ENCODE assay signal across 13 cellular contexts in the genomic region with DNA sequence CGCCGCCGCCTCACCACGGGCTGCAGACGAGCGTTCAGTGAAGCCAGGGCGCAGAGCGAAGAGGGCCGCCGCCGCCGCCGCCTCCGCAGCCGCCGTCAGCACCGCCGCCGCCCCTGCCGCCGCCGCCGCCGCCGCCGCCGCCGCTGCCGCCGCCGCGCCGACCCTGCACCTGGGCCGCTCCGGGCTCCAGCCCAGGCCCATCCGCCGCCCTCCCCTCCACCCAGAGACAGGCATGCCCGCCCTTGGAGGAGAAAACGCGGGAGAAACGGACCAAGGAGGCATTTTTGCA. TPM values are rescaled to one million over a fixed set of nuclear protein-coding genes. Genes with fewer than 3 reads are reported as not detected.
DNase-seq lines count a peak whose midpoint lies in the region; ATAC-seq lines count a peak whose summit lies in the region.
"Had no signal": no experiment of that assay in that cellular context is flagged by ENCODE, and none has a peak within 500 bp of the region (broad histone marks: within the 10 kb centered on the region; RNA-seq: fewer than 3 reads in every experiment).

No MANE protein-coding gene starts in this region.

- peaks cover 19% of the 10 kb centered on the region for H3K4me1 Mint-ChIP-seq in memory B cell

- H3K27ac ChIP-seq in BLaER1 (no peak overlapping the region), angular gyrus (ENCODE audit: low read depth, low read length) (peak overlapping the region; percentile 81)

- H3K4me2 ChIP-seq in BLaER1: peak overlapping the region; percentile 29

- H3K9me3 Mint-ChIP-seq in memory B cell: peaks cover 6% of the 10 kb centered on the region

- intact Hi-C loops in Right ventricle myocardium inferior (cut with DNase I): no loop called here

- ATAC-seq in GM18511 (IDR thresholded peaks at IDR 0.05; ENCODE audit: unreplicated experiment) (peak; percentile 43), memory B cell (ENCODE audit: low read depth) (no peak), Right ventricle myocardium inferior (no peak)

- peak overlapping the region; percentile 55 for H3K4me3 Mint-ChIP-seq in memory B cell

- peaks cover 100% of the 10 kb centered on the region for H3K27me3 ChIP-seq in BLaER1

- peaks cover 40% of the 10 kb centered on the region for H3K27me3 Mint-ChIP-seq in memory B cell

- H3K9me3 ChIP-seq in BLaER1: peaks cover 10% of the 10 kb centered on the region; the same call in 1 of the 2 replicates

- H4K20me1 ChIP-seq in BLaER1: peaks cover 93% of the 10 kb centered on the region

- H3K9ac ChIP-seq in BLaER1: no peak overlapping the region

- peaks cover 8% of the 10 kb centered on the region for H3K36me3 Mint-ChIP-seq in memory B cell

- peaks cover 20% of the 10 kb centered on the region; the same call in 1 of the 2 replicates for H3K4me1 ChIP-seq in BLaER1

- no peak for DNase-seq in memory B cell (ENCODE audit: low spot score in 2 of 2)
- no peak for DNase-seq in NCI-H2171 (lab: John Stamatoyannopoulos, UW)
- DNase-seq in Right ventricle myocardium inferior (ENCODE audit: missing footprints): no peak
- no peak for DNase-seq in DMS153 treated with DMSO at 0.1 percent for 48 hours (lab: John Stamatoyannopoulos, UW; ENCODE audit: unreplicated experiment)
- DNase-seq in anterior cingulate cortex (lab: John Stamatoyannopoulos, UW): no peak
- DNase-seq: activated CD4-positive, CD25-positive, alpha-beta regulatory T cell treated with anti-CD3 and anti-CD28 coated beads, Interleukin-2, amount 50 U/mL, for 72 hours; cerebellar nuclear complex; DMS 273 treated with DMSO at 0.1 percent for 48 hours; MV-4-11; OCI-M1 had no signal

- H3K27ac Mint-ChIP-seq in memory B cell: no peak overlapping the region

- no peaks in the 10 kb centered on the region for H3K36me3 ChIP-seq in BLaER1

- H3K4me3 ChIP-seq in BLaER1: peak overlapping the region; percentile 17; the same call in 1 of the 2 replicates

RNA-seq across cellular contexts. Expression of a gene that starts 3.0 kb away (rescaled TPM):
- total RNA-seq in Right ventricle myocardium inferior: not detected
